In the genomic region with DNA sequence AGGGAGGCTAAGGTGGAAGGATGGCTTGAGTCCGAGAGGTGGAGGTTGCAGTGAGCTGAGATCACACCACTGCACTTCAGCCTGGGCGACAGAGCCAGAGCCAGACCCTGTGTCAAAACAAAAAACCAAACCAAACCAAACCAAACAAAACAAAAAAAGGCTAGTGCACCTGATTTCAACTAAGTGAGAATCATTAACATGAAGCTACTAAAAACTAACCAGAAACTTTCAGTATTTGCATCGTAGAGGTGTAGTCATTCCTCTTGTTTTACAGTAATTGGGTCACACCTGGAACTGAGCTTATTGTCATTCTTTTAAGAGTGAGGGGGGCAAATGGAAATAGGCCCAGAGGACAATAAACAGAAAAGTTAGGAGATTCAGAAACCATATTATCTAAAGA, we compare ENCODE assay signal across 10 cellular contexts. TPM values are rescaled to one million over a fixed set of nuclear protein-coding genes. Genes with fewer than 3 reads are reported as not detected.
A peak's percentile ranks its signal among the peaks of the same experiment; 100 is the strongest.
DNase-seq lines count a peak whose midpoint lies in the region; ATAC-seq and TF ChIP-seq lines count a peak whose summit lies in the region.
"Had no signal": no experiment of that assay in that cellular context is flagged by ENCODE, and none has a peak within 500 bp of the region (broad histone marks: within the 10 kb centered on the region; RNA-seq: fewer than 3 reads in every experiment).

No MANE protein-coding gene starts in this region.

- ATAC-seq in GM18505 (IDR thresholded peaks at IDR 0.05; ENCODE audit: unreplicated experiment) = peak; percentile 58
- ATAC-seq in GM19455 (IDR thresholded peaks at IDR 0.05; ENCODE audit: unreplicated experiment) = peak; percentile 72
- ATAC-seq in HG03045 (IDR thresholded peaks at IDR 0.05; ENCODE audit: unreplicated experiment) = peak; percentile 76
- ATAC-seq: sciatic nerve had no signal

- H3K9me3 Mint-ChIP-seq in activated CD4-positive, alpha-beta memory T cell treated with anti-CD3 and anti-CD28 coated beads, Interleukin-2, amount 10 ng/mL, durations not matched to agents 7 days and 5 days = no peaks in the 10 kb centered on the region

- H3K27me3 Mint-ChIP-seq in activated CD4-positive, alpha-beta memory T cell treated with anti-CD3 and anti-CD28 coated beads, Interleukin-2, amount 10 ng/mL, durations not matched to agents 7 days and 5 days = no peaks in the 10 kb centered on the region

- H3K27ac Mint-ChIP-seq in activated CD4-positive, alpha-beta memory T cell treated with anti-CD3 and anti-CD28 coated beads, Interleukin-2, amount 10 ng/mL, durations not matched to agents 7 days and 5 days = peak overlapping the region; percentile 6

- POLR2A ChIA-PET in activated CD4-positive, alpha-beta memory T cell treated with anti-CD3 and anti-CD28 coated beads, Interleukin-2, amount 10 ng/mL, durations not matched to agents 7 days and 5 days (lab: Charles Lee) = interaction anchor here (0.6 to 2.1 kb wide), 6 partner anchors 9 to 365 kb away, joined by 3 to 7 read pairs (median 4); no protein-coding TSS in a partner anchor
- POLR2A ChIA-PET in HEK293T (lab: Yijun Ruan, JAX) = no interaction called here

- peaks cover 64% of the 10 kb centered on the region for H3K36me3 Mint-ChIP-seq in activated CD4-positive, alpha-beta memory T cell treated with anti-CD3 and anti-CD28 coated beads, Interleukin-2, amount 10 ng/mL, durations not matched to agents 7 days and 5 days (ENCODE audit: low read depth)

- TF ChIP-seq POLR2A in GM18505 (IDR thresholded peaks at IDR 0.05; ENCODE audit: borderline replicate concordance, extremely low read depth, insufficient read depth, insufficient read length) = no peak

- CTCF ChIA-PET in activated CD4-positive, alpha-beta memory T cell treated with anti-CD3 and anti-CD28 coated beads, Interleukin-2, amount 10 ng/mL, durations not matched to agents 7 days and 5 days (lab: Charles Lee) = interaction anchor here (0.6 to 2.2 kb wide), 6 partner anchors 8 to 231 kb away, joined by 3 to 7 read pairs (median 4); a partner anchor contains a TSS
- CTCF ChIA-PET in HEK293T (lab: Yijun Ruan, JAX) = no interaction called here

- no peak for DNase-seq in activated CD4-positive, alpha-beta memory T cell treated with anti-CD3 and anti-CD28 coated beads, Interleukin-2, amount 10 ng/mL, durations not matched to agents 7 days and 5 days
- DNase-seq in CD1c-positive myeloid dendritic cell (ENCODE audit: extremely low spot score) = no peak
- DNase-seq in SHP77 (lab: John Stamatoyannopoulos, UW) = no peak
- no peak for DNase-seq in NCI-H524 (lab: John Stamatoyannopoulos, UW)
- no peak for DNase-seq in HEK293T (ENCODE audit: extremely low spot score)
- DNase-seq: EL had no signal

- H3K4me3 Mint-ChIP-seq in activated CD4-positive, alpha-beta memory T cell treated with anti-CD3 and anti-CD28 coated beads, Interleukin-2, amount 10 ng/mL, durations not matched to agents 7 days and 5 days = no peak overlapping the region

- H3K4me1 Mint-ChIP-seq in activated CD4-positive, alpha-beta memory T cell treated with anti-CD3 and anti-CD28 coated beads, Interleukin-2, amount 10 ng/mL, durations not matched to agents 7 days and 5 days = peaks cover 13% of the 10 kb centered on the region

TF ChIP-seq in HEK293T, 16 proteins besides CTCF, POLR2A, EP300 and RAD21:
- TF ChIP-seq ZNF384 (IDR thresholded peaks at IDR 0.05) (no peak), FOXK2 (IDR thresholded peaks at IDR 0.05) (no peak), SP1 (IDR thresholded peaks at IDR 0.05) (no peak)

RNA-seq across cellular contexts. Expression of a gene that starts 58.5 kb away (rescaled TPM):
- 100 to 1,000 TPM; 116 to 128 TPM for total RNA-seq in activated CD4-positive, alpha-beta memory T cell treated with anti-CD3 and anti-CD28 coated beads, Interleukin-2, amount 10 ng/mL, durations not matched to agents 7 days and 5 days
